ENCODE assay signal across 22 cellular contexts in the genomic region with DNA sequence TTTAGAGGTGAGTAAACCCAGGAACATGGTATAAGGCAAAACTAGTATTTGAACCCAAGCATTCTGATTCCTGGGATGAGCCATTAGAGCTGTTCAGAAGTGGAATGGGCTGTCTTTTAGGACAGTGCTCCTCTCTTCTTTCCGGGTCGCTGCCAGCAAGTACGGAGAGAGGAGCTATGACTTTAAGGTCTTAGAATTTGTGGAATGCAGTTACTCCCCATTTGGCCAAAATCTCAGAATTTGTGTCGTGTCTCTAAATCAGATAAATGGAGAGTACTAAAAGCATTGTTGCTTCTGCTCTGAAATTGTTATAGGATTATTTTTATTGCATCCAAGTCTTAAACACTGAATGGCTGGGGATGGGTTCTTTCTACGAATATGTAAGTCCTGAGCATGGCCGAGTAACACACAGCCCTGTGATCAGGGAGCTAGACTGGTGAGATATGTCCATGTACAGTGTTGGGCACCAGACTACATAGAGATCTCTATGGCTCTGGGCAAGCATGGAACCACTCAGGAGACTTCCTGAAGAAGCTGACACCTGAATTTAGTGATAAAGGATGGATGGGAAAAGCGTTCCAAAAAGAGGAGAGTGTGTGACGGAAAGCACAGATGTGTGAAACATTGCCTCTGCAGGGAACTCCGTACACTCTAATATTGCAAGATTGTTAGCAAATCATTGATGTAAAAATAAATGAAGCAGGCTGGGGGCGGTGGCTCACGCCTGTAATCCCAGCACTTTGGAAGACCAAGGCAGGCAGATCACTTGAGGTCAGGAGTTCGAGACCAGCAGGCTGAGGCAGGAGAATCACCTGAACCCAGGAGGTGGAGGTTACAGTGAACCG.
DNase-seq lines count a peak whose midpoint lies in the region; ATAC-seq and TF ChIP-seq lines count a peak whose summit lies in the region.
"Had no signal": no experiment of that assay in that cellular context is flagged by ENCODE, and none has a peak within 500 bp of the region (broad histone marks: within the 10 kb centered on the region; RNA-seq: fewer than 3 reads in every experiment).

No MANE protein-coding gene starts in this region.

- peak overlapping the region; percentile 61 for H3K27ac ChIP-seq in AG04450 (ENCODE audit: low read depth, low read length)
- H3K27ac ChIP-seq: A549, gastrocnemius medialis, prostate gland had no signal

- ATAC-seq in effector memory CD8-positive, alpha-beta T cell (replicated peaks) = no peak
- ATAC-seq: A549; naive thymus-derived CD8-positive, alpha-beta T cell; stimulated activated memory B cell treated with anti-CD40 and anti-IgM and Interleukin-4, amounts not matched to agents 10 μg/mL and 1 μg/mL and 100 μg/mL, for 72 hours had no signal

- H3K27me3 Mint-ChIP-seq in nephron (ENCODE audit: low read depth) = peaks cover 3% of the 10 kb centered on the region
- H3K27me3 Mint-ChIP-seq in effector memory CD8-positive, alpha-beta T cell = no peaks in the 10 kb centered on the region
- H3K27me3 Mint-ChIP-seq: stimulated activated memory B cell treated with anti-CD40 and anti-IgM and Interleukin-4, amounts not matched to agents 10 μg/mL and 1 μg/mL and 100 μg/mL, for 72 hours had no signal

- no peak overlapping the region for H3K4me3 Mint-ChIP-seq in nephron
- no peak overlapping the region for H3K4me3 Mint-ChIP-seq in effector memory CD8-positive, alpha-beta T cell
- H3K4me3 Mint-ChIP-seq: central memory CD8-positive, alpha-beta T cell; naive thymus-derived CD8-positive, alpha-beta T cell; stimulated activated memory B cell treated with anti-CD40 and anti-IgM and Interleukin-4, amounts not matched to agents 10 μg/mL and 1 μg/mL and 100 μg/mL, for 72 hours; T-helper 2 cell treated with Interferon-gamma antibody and Interleukin-4, amounts not matched to agents 5 μg/mL and 100 μg/mL, for 36 hours had no signal

- peak; percentile 8 for DNase-seq in AG04450 (ENCODE audit: low read depth, low spot score)
- DNase-seq in fibroblast of gingiva (ENCODE audit: low read depth) = peak; percentile 44
- no peak for DNase-seq in effector memory CD8-positive, alpha-beta T cell
- no peak for DNase-seq in posterior vena cava (ENCODE audit: low spot score)
- no peak for DNase-seq in NCI-H524 (lab: John Stamatoyannopoulos, UW)
- no peak for DNase-seq in DMS53 treated with DMSO at 0.1 percent for 48 hours (lab: John Stamatoyannopoulos, UW; ENCODE audit: unreplicated experiment)
- DNase-seq: activated CD4-positive, CD25-positive, alpha-beta regulatory T cell; effector memory CD4-positive, alpha-beta T cell; naive thymus-derived CD8-positive, alpha-beta T cell; NCI-H2029 treated with DMSO at 0.1 percent for 48 hours; NCI-H524 treated with DMSO at 0.1 percent for 48 hours; SHP77; stimulated activated CD4-positive, alpha-beta T cell treated with anti-CD3 and anti-CD28 coated beads, Interleukin-12 subunit alpha, Interleukin-12 subunit beta, amount 100 ng/mL, for 4 hours had no signal

- H3K36me3 Mint-ChIP-seq in nephron (ENCODE audit: low read depth) = peaks cover 41% of the 10 kb centered on the region
- no peaks in the 10 kb centered on the region for H3K36me3 Mint-ChIP-seq in effector memory CD8-positive, alpha-beta T cell (ENCODE audit: insufficient read depth)
- H3K36me3 Mint-ChIP-seq: naive thymus-derived CD8-positive, alpha-beta T cell; stimulated activated memory B cell treated with anti-CD40 and anti-IgM and Interleukin-4, amounts not matched to agents 10 μg/mL and 1 μg/mL and 100 μg/mL, for 72 hours had no signal

- CTCF ChIA-PET in AG04450 (lab: Charles Lee) = no interaction called here

- H3K4me3 ChIP-seq in AG04450 (ENCODE audit: low read depth, low read length) = no peak overlapping the region
- H3K4me3 ChIP-seq: A549, gastrocnemius medialis, prostate gland had no signal

- no peaks in the 10 kb centered on the region for H3K27me3 ChIP-seq in AG04450 (ENCODE audit: control insufficient read depth, insufficient read depth, low read length)
- H3K27me3 ChIP-seq: gastrocnemius medialis had no signal

- no peak for TF ChIP-seq CTCF in AG04450 (IDR thresholded peaks at IDR 0.05; ENCODE audit: low read depth, low read length)
- TF ChIP-seq CTCF in nephron (IDR thresholded peaks at IDR 0.05; ENCODE audit: unreplicated experiment in 3 of 3) = no peak

- peaks cover 4% of the 10 kb centered on the region for H3K9me3 Mint-ChIP-seq in nephron
- no peaks in the 10 kb centered on the region for H3K9me3 Mint-ChIP-seq in effector memory CD8-positive, alpha-beta T cell
- H3K9me3 Mint-ChIP-seq: activated T-helper 2 cell treated with anti-CD3 and anti-CD28 coated beads, Interferon-gamma antibody, Interleukin-2, Interleukin-4, amounts not matched to agents 10 μg/mL and 5 μg/mL and 100 μg/mL, durations not matched to agents 14 hours and 24 hours and 36 hours; central memory CD8-positive, alpha-beta T cell; naive thymus-derived CD8-positive, alpha-beta T cell; stimulated activated memory B cell treated with anti-CD40 and anti-IgM and Interleukin-4, amounts not matched to agents 10 μg/mL and 1 μg/mL and 100 μg/mL, for 72 hours; T-helper 2 cell treated with Interferon-gamma antibody and Interleukin-4, amounts not matched to agents 5 μg/mL and 100 μg/mL, for 36 hours had no signal

- peak overlapping the region in 2 of 3 experiments; percentile 26 to 34 for H3K27ac Mint-ChIP-seq in nephron
- H3K27ac Mint-ChIP-seq in effector memory CD8-positive, alpha-beta T cell = no peak overlapping the region
- H3K27ac Mint-ChIP-seq: activated T-helper 2 cell treated with anti-CD3 and anti-CD28 coated beads, Interferon-gamma antibody, Interleukin-2, Interleukin-4, amounts not matched to agents 10 μg/mL and 5 μg/mL and 100 μg/mL, durations not matched to agents 14 hours and 24 hours and 36 hours; naive thymus-derived CD8-positive, alpha-beta T cell; stimulated activated memory B cell treated with anti-CD40 and anti-IgM and Interleukin-4, amounts not matched to agents 10 μg/mL and 1 μg/mL and 100 μg/mL, for 72 hours; T-helper 2 cell treated with Interferon-gamma antibody and Interleukin-4, amounts not matched to agents 5 μg/mL and 100 μg/mL, for 36 hours had no signal

- TF ChIP-seq EP300 in Ishikawa (IDR thresholded peaks at IDR 0.05; ENCODE audit: borderline replicate concordance) = no peak

- peaks cover 3% of the 10 kb centered on the region for H3K9me3 ChIP-seq in AG04450 (ENCODE audit: control insufficient read depth, insufficient read depth, low read length)
- H3K9me3 ChIP-seq: A549, gastrocnemius medialis, prostate gland had no signal

- no peak for TF ChIP-seq RAD21 in Ishikawa (IDR thresholded peaks at IDR 0.05; ENCODE audit: low read depth)

- H3K4me1 Mint-ChIP-seq in nephron = peaks cover 5% of the 10 kb centered on the region
- H3K4me1 Mint-ChIP-seq in effector memory CD8-positive, alpha-beta T cell (ENCODE audit: low read depth in 2 of 2) = no peaks in the 10 kb centered on the region
- H3K4me1 Mint-ChIP-seq: central memory CD8-positive, alpha-beta T cell; naive thymus-derived CD8-positive, alpha-beta T cell; stimulated activated memory B cell treated with anti-CD40 and anti-IgM and Interleukin-4, amounts not matched to agents 10 μg/mL and 1 μg/mL and 100 μg/mL, for 72 hours had no signal

- POLR2A ChIA-PET in AG04450 (lab: Yijun Ruan, JAX) = interaction anchor here (1.2 kb wide), 1 partner anchor 193 kb away, joined by 3 read pairs; a partner anchor contains a TSS

- intact Hi-C loops in posterior vena cava (cut with DNase I) = no loop called here

TF ChIP-seq in Ishikawa, 13 proteins besides CTCF, POLR2A, EP300 and RAD21:
- TF ChIP-seq TEAD4 (IDR thresholded peaks at IDR 0.05) (peak; percentile 48; the same call in 1 of the 2 replicates), CREB1 (IDR thresholded peaks at IDR 0.05; ENCODE audit: low read depth) (no peak)

Comparison
In these comparisons a context has a peak if more than half of its experiments do, and no peak if none do; other contexts are left out.
1. DNase-seq: peak in AG04450 (single experiment) and fibroblast of gingiva (single experiment); none in effector memory CD8-positive, alpha-beta T cell (0 of 3), posterior vena cava (single experiment), NCI-H524 (0 of 2) and DMS53 treated with DMSO at 0.1 percent for 48 hours (single experiment).
2. H3K27ac Mint-ChIP-seq: peak in nephron (2 of 3); none in effector memory CD8-positive, alpha-beta T cell (0 of 2).